Comparison of ENCODE assay signal across 1 cellular context in the genomic region with DNA sequence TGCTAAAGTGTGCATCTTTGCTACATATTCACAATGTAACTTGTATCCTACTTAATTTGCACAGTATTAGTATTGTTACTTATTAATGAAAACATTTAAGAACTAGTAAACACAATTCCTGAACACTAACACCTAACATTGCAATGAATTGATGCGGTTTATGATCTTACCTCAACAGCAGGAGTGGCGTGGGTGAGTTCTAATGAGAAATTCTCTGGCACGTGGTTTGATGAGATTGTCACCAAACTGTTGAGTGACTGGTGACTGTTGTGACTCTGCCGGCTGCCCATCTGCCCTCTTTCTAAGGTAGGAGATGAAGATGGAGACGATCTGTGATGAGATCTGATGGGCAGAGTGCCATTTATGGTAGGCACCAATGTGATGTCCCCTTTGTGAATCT.
TF ChIP-seq lines count a peak whose summit lies in the region.

No MANE protein-coding gene starts in this region.

TF ChIP-seq in GM23338, 12 proteins besides CTCF, POLR2A, EP300 and RAD21 (continued from another document):
- TF ChIP-seq, protein P1, sequence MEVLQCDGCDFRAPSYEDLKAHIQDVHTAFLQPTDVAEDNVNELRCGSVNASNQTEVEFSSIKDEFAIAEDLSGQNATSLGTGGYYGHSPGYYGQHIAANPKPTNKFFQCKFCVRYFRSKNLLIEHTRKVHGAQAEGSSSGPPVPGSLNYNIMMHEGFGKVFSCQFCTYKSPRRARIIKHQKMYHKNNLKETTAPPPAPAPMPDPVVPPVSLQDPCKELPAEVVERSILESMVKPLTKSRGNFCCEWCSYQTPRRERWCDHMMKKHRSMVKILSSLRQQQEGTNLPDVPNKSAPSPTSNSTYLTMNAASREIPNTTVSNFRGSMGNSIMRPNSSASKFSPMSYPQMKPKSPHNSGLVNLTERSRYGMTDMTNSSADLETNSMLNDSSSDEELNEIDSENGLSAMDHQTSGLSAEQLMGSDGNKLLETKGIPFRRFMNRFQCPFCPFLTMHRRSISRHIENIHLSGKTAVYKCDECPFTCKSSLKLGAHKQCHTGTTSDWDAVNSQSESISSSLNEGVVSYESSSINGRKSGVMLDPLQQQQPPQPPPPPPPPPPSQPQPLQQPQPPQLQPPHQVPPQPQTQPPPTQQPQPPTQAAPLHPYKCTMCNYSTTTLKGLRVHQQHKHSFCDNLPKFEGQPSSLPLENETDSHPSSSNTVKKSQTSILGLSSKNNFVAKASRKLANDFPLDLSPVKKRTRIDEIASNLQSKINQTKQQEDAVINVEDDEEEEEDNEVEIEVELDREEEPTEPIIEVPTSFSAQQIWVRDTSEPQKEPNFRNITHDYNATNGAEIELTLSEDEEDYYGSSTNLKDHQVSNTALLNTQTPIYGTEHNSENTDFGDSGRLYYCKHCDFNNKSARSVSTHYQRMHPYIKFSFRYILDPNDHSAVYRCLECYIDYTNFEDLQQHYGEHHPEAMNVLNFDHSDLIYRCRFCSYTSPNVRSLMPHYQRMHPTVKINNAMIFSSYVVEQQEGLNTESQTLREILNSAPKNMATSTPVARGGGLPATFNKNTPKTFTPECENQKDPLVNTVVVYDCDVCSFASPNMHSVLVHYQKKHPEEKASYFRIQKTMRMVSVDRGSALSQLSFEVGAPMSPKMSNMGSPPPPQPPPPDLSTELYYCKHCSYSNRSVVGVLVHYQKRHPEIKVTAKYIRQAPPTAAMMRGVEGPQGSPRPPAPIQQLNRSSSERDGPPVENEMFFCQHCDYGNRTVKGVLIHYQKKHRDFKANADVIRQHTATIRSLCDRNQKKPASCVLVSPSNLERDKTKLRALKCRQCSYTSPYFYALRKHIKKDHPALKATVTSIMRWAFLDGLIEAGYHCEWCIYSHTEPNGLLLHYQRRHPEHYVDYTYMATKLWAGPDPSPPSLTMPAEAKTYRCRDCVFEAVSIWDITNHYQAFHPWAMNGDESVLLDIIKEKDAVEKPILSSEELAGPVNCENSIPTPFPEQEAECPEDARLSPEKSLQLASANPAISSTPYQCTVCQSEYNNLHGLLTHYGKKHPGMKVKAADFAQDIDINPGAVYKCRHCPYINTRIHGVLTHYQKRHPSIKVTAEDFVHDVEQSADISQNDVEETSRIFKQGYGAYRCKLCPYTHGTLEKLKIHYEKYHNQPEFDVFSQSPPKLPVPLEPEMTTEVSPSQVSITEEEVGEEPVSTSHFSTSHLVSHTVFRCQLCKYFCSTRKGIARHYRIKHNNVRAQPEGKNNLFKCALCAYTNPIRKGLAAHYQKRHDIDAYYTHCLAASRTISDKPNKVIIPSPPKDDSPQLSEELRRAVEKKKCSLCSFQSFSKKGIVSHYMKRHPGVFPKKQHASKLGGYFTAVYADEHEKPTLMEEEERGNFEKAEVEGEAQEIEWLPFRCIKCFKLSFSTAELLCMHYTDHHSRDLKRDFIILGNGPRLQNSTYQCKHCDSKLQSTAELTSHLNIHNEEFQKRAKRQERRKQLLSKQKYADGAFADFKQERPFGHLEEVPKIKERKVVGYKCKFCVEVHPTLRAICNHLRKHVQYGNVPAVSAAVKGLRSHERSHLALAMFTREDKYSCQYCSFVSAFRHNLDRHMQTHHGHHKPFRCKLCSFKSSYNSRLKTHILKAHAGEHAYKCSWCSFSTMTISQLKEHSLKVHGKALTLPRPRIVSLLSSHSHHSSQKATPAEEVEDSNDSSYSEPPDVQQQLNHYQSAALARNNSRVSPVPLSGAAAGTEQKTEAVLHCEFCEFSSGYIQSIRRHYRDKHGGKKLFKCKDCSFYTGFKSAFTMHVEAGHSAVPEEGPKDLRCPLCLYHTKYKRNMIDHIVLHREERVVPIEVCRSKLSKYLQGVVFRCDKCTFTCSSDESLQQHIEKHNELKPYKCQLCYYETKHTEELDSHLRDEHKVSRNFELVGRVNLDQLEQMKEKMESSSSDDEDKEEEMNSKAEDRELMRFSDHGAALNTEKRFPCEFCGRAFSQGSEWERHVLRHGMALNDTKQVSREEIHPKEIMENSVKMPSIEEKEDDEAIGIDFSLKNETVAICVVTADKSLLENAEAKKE (CRISPR knock-in tag; IDR thresholded peaks at IDR 0.05): no peak
- no peak for TF ChIP-seq POLR2AphosphoS5 (IDR thresholded peaks at IDR 0.05; ENCODE audit: low read depth)
- TF ChIP-seq, protein P2, sequence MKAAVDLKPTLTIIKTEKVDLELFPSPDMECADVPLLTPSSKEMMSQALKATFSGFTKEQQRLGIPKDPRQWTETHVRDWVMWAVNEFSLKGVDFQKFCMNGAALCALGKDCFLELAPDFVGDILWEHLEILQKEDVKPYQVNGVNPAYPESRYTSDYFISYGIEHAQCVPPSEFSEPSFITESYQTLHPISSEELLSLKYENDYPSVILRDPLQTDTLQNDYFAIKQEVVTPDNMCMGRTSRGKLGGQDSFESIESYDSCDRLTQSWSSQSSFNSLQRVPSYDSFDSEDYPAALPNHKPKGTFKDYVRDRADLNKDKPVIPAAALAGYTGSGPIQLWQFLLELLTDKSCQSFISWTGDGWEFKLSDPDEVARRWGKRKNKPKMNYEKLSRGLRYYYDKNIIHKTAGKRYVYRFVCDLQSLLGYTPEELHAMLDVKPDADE (IDR thresholded peaks at IDR 0.05): no peak
- no peak for TF ChIP-seq JUNB (IDR thresholded peaks at IDR 0.05; ENCODE audit: unreplicated experiment)
- no peak for TF ChIP-seq CREB1 (CRISPR knock-in tag; IDR thresholded peaks at IDR 0.05; ENCODE audit: low read depth)
- TF ChIP-seq STAT1 (IDR thresholded peaks at IDR 0.05; ENCODE audit: unreplicated experiment): no peak
- TF ChIP-seq, protein P3, sequence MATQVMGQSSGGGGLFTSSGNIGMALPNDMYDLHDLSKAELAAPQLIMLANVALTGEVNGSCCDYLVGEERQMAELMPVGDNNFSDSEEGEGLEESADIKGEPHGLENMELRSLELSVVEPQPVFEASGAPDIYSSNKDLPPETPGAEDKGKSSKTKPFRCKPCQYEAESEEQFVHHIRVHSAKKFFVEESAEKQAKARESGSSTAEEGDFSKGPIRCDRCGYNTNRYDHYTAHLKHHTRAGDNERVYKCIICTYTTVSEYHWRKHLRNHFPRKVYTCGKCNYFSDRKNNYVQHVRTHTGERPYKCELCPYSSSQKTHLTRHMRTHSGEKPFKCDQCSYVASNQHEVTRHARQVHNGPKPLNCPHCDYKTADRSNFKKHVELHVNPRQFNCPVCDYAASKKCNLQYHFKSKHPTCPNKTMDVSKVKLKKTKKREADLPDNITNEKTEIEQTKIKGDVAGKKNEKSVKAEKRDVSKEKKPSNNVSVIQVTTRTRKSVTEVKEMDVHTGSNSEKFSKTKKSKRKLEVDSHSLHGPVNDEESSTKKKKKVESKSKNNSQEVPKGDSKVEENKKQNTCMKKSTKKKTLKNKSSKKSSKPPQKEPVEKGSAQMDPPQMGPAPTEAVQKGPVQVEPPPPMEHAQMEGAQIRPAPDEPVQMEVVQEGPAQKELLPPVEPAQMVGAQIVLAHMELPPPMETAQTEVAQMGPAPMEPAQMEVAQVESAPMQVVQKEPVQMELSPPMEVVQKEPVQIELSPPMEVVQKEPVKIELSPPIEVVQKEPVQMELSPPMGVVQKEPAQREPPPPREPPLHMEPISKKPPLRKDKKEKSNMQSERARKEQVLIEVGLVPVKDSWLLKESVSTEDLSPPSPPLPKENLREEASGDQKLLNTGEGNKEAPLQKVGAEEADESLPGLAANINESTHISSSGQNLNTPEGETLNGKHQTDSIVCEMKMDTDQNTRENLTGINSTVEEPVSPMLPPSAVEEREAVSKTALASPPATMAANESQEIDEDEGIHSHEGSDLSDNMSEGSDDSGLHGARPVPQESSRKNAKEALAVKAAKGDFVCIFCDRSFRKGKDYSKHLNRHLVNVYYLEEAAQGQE (IDR thresholded peaks at IDR 0.05; ENCODE audit: unreplicated experiment): no peak
- TF ChIP-seq ZNF331 (CRISPR knock-in tag; IDR thresholded peaks at IDR 0.05; ENCODE audit: low read depth): no peak
